In genomic region chr18:71075147-71075546, GRCh38 we compare ENCODE assay signal across 21 cellular contexts.
"Had no signal": no experiment of that assay in that cellular context is flagged by ENCODE, and none has a peak within 500 bp of the region (broad histone marks: within the 10 kb centered on the region; RNA-seq: fewer than 3 reads in every experiment).

No MANE protein-coding gene starts in this region.

- ATAC-seq: effector memory CD8-positive, alpha-beta T cell; foreskin keratinocyte; left colon; left ventricle myocardium superior; psoas muscle; sciatic nerve; stimulated activated memory B cell treated with anti-CD40 and anti-IgM and Interleukin-4, amounts not matched to agents 10 μg/mL and 1 μg/mL and 100 μg/mL, for 72 hours had no signal

- H3K27ac ChIP-seq: foreskin keratinocyte, hepatocyte, parathyroid adenoma, psoas muscle, spleen, tibial artery, upper lobe of left lung had no signal

- H3K27me3 ChIP-seq: foreskin keratinocyte, hepatocyte, spleen, tibial artery, upper lobe of left lung had no signal

- H3K9ac ChIP-seq: parathyroid adenoma had no signal

- DNase-seq: effector memory CD8-positive, alpha-beta T cell; erythroblast; foreskin keratinocyte; left colon; left ventricle myocardium superior; mesenchymal stem cell; naive B cell; occipital lobe; psoas muscle; retina; spleen; stimulated activated CD4-positive, alpha-beta T cell treated with anti-CD3 and anti-CD28 coated beads, Interleukin-15, amount 100 ng/mL, for 24 hours; stimulated activated CD4-positive, alpha-beta T cell treated with anti-CD3 and anti-CD28 coated beads, Interleukin-1b, Interleukin-23, amount 100 ng/mL, for 48 hours; stimulated activated CD4-positive, alpha-beta T cell treated with anti-CD3 and anti-CD28 coated beads, Interleukin-4, amount 100 ng/mL, for 24 hours; tibial artery; upper lobe of left lung had no signal

- H3K36me3 ChIP-seq: spleen, tibial artery, upper lobe of left lung had no signal

- H3K9me3 ChIP-seq: psoas muscle, spleen, tibial artery, upper lobe of left lung had no signal

- H3K79me2 ChIP-seq: hepatocyte, parathyroid adenoma had no signal

- H3K4me3 ChIP-seq: hepatocyte, lung, psoas muscle, spleen, tibial artery, upper lobe of left lung had no signal

- H3K4me2 ChIP-seq: hepatocyte had no signal

- H3K4me1 ChIP-seq: foreskin keratinocyte, parathyroid adenoma, psoas muscle, spleen, tibial artery, upper lobe of left lung had no signal
